In the genomic region with DNA sequence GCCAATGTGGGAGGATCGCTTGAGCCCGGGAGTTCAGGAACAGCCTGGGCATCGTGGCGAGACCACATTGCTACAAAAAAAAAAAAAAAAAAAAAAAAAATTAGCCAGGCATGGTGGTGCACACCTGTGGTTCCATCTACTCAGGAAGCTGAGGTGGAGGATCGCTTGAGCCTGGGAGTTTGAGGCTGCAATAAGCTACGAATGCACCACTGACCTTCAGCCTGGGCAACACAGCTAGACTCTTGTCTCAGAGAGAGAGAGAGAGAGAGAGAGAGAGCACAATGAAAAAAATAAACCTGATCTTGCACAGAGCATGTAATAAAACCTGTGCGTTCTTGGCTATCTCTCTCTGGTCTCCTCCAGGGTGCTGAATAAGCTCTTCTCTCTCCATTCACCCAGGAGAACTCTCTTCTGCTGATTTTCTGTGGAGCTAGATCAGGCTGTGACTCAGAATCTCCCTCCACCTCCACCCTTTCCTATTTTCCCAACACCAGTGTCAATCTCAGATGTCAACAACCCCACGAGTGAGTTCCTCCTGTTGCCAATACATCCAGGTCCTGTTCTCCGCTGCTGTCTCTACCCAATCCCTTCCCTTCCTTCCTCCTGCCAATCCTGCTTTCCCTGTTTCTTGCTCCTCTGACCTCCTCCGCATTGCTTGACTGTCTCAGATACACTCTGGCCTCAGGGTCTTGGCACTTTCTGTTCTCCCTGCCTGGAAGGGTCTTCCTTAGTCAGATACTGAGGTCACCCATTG, we compare ENCODE assay signal across 12 cellular contexts. TPM values are rescaled to one million over a fixed set of nuclear protein-coding genes. Genes with fewer than 3 reads are reported as not detected.
DNase-seq lines count a peak whose midpoint lies in the region; ATAC-seq, FAIRE-seq and TF ChIP-seq lines count a peak whose summit lies in the region.
"Had no signal": no experiment of that assay in that cellular context is flagged by ENCODE, and none has a peak within 500 bp of the region (broad histone marks: within the 10 kb centered on the region; RNA-seq: fewer than 3 reads in every experiment).

No MANE protein-coding gene starts in this region.

- TF ChIP-seq RAD21 in liver (IDR thresholded peaks at IDR 0.05) (no peak), HepG2 (CRISPR knock-in tag; IDR thresholded peaks at IDR 0.05) (no peak)

- FAIRE-seq in HepG2 (lab: Jason Lieb, UNC): no peak

- no TSS peak for BruUV-seq in HepG2 (replicated peaks; lab: Mats Ljungman, UMichigan)

- H3K36me3 Mint-ChIP-seq in activated CD8-positive, alpha-beta T cell treated with anti-CD3 and anti-CD28 coated beads, Interleukin-2, amount 10 ng/mL, durations not matched to agents 7 days and 5 days (ENCODE audit: low read depth): no peaks in the 10 kb centered on the region

- peak overlapping the region; percentile 52 for H3K4me3 Mint-ChIP-seq in activated CD8-positive, alpha-beta T cell treated with anti-CD3 and anti-CD28 coated beads, Interleukin-2, amount 10 ng/mL, durations not matched to agents 7 days and 5 days

- no peak for TF ChIP-seq POLR2A in HepG2 (IDR thresholded peaks at IDR 0.05; ENCODE audit: insufficient read depth in 1 of 2, low read depth in 2 of 2, low read length in 2 of 2)
- no peak for TF ChIP-seq POLR2A in vagina (IDR thresholded peaks at IDR 0.05)

- no peak overlapping the region for H3K9ac ChIP-seq in liver (ENCODE audit: low read depth in 1 of 2, low read length in 2 of 2)
- no peak overlapping the region for H3K9ac ChIP-seq in HepG2 (ENCODE audit: insufficient read depth, low read depth, low read length)

- ATAC-seq in HepG2: no peak
- no peak for ATAC-seq in activated CD8-positive, alpha-beta T cell treated with anti-CD3 and anti-CD28 coated beads, Interleukin-2, amount 10 ng/mL, durations not matched to agents 7 days and 5 days
- ATAC-seq in left ventricle myocardium superior: peak; percentile 31
- ATAC-seq in foreskin keratinocyte: no peak

- CTCF ChIA-PET in HepG2 (lab: Yijun Ruan, JAX; ENCODE audit: low intra/inter-chr PET ratio, low total read pairs): no interaction called here
- CTCF ChIA-PET in activated CD8-positive, alpha-beta T cell treated with anti-CD3 and anti-CD28 coated beads, Interleukin-2, amount 10 ng/mL, durations not matched to agents 7 days and 5 days (lab: Charles Lee): interaction anchor here (0.9 to 15.1 kb wide), 6 partner anchors 11 to 44 kb away, joined by 3 to 187 read pairs (median 3); a partner anchor contains a TSS

- H3K4me3 ChIP-seq in liver (ENCODE audit: low read depth in 1 of 3, low read length in 3 of 3) (no peak overlapping the region), HepG2 (replicated peaks in 1 of 3; ENCODE audit: insufficient read depth in 1 of 3, low read depth in 2 of 3, low read length in 3 of 3) (no peak overlapping the region), vagina (no peak overlapping the region)
- H3K4me3 ChIP-seq: PC-9, testis had no signal

- H3K4me2 ChIP-seq in HepG2 (ENCODE audit: low read depth, low read length): no peak overlapping the region
- H3K4me2 ChIP-seq: PC-9 had no signal

- H3K27me3 Mint-ChIP-seq in activated CD8-positive, alpha-beta T cell treated with anti-CD3 and anti-CD28 coated beads, Interleukin-2, amount 10 ng/mL, durations not matched to agents 7 days and 5 days (ENCODE audit: low read depth): no peaks in the 10 kb centered on the region

- intact Hi-C loops in HepG2 (cut with micrococcal nuclease; ENCODE audit: unreplicated experiment): no loop called here
- intact Hi-C loops in left ventricle myocardium superior (cut with micrococcal nuclease): no loop called here
- intact Hi-C loops in vagina (cut with DNase I): no loop called here

- H3K27ac Mint-ChIP-seq in activated CD8-positive, alpha-beta T cell treated with anti-CD3 and anti-CD28 coated beads, Interleukin-2, amount 10 ng/mL, durations not matched to agents 7 days and 5 days: peak overlapping the region; percentile 82

- H2AFZ ChIP-seq in HepG2 (ENCODE audit: low read length): no peak overlapping the region
- H2AFZ ChIP-seq: PC-9 had no signal

- TF ChIP-seq CTCF in liver (IDR thresholded peaks at IDR 0.05; ENCODE audit: low read depth, low read length, missing input control): no peak
- TF ChIP-seq CTCF in HepG2 (CRISPR knock-in tag; IDR thresholded peaks at IDR 0.05): no peak
- no peak for TF ChIP-seq CTCF in vagina (IDR thresholded peaks at IDR 0.05)
- no peak for TF ChIP-seq CTCF in foreskin keratinocyte (conservative IDR thresholded peaks at IDR 0.05)

- H3K27me3 ChIP-seq in liver (ENCODE audit: control insufficient read depth in 4 of 4, insufficient read depth in 4 of 4, low read length in 3 of 4) (no peaks in the 10 kb centered on the region), HepG2 (ENCODE audit: control insufficient read depth in 1 of 2, insufficient read depth in 2 of 2, low read length in 2 of 2) (no peaks in the 10 kb centered on the region), vagina (no peaks in the 10 kb centered on the region), foreskin keratinocyte (no peaks in the 10 kb centered on the region)
- H3K27me3 ChIP-seq: testis had no signal

- in situ Hi-C loops in HepG2 (cut with HindIII; ENCODE audit: extremely low pct_ligation_motif_present, low pct_unique_long_range_greater_than_20kb): no loop called here

- H3K36me3 ChIP-seq in liver (ENCODE audit: control insufficient read depth in 4 of 4, insufficient read depth in 3 of 4, low read depth in 1 of 4, low read length in 3 of 4) (no peaks in the 10 kb centered on the region), HepG2 (replicated peaks in 1 of 2; ENCODE audit: control insufficient read depth in 1 of 2, insufficient read depth in 2 of 2, low read length in 2 of 2) (no peaks in the 10 kb centered on the region), vagina (no peaks in the 10 kb centered on the region)

- DNase-seq in HepG2 (ENCODE audit: low spot score) (no peak), left ventricle myocardium superior (no peak), vagina (ENCODE audit: extremely low spot score in 2 of 2) (no peak), foreskin keratinocyte (no peak), amniotic stem cell (lab: John Stamatoyannopoulos, UW) (no peak), RKO (ENCODE audit: low spot score) (no peak)
- no peak for DNase-seq in activated CD8-positive, alpha-beta T cell treated with anti-CD3 and anti-CD28 coated beads, Interleukin-2, amount 10 ng/mL, durations not matched to agents 7 days and 5 days
- DNase-seq: caudate nucleus, NCI-H1417, PC-9, testis had no signal

- no peaks in the 10 kb centered on the region for H3K79me2 ChIP-seq in HepG2 (ENCODE audit: insufficient read depth, low read length)

- TF ChIP-seq EP300 in HepG2 (IDR thresholded peaks at IDR 0.05; ENCODE audit: low read depth in 2 of 2, low read length in 2 of 2): no peak
- no peak for TF ChIP-seq EP300 in HepG2 (CRISPR knock-in tag; IDR thresholded peaks at IDR 0.05; ENCODE audit: borderline replicate concordance)

- H3K9me3 ChIP-seq in liver (ENCODE audit: control insufficient read depth in 4 of 4, low read length in 3 of 4): no peaks in the 10 kb centered on the region
- no peaks in the 10 kb centered on the region for H3K9me3 ChIP-seq in HepG2 (ENCODE audit: low read length)
- no peaks in the 10 kb centered on the region for H3K9me3 ChIP-seq in vagina
- H3K9me3 ChIP-seq: testis had no signal

- peaks cover 0 to 13% (median 7%) of the 10 kb centered on the region in 4 donors for H3K4me1 ChIP-seq in liver (ENCODE audit: control insufficient read depth in 4 of 4, insufficient read depth in 4 of 4, low read length in 3 of 4)
- peaks cover 17% of the 10 kb centered on the region for H3K4me1 ChIP-seq in HepG2 (ENCODE audit: insufficient read depth, low read length)
- H3K4me1 ChIP-seq in vagina: peaks cover 41% of the 10 kb centered on the region
- peaks cover 3% of the 10 kb centered on the region for H3K4me1 ChIP-seq in foreskin keratinocyte
- H3K4me1 ChIP-seq: testis had no signal

- peaks cover 41% of the 10 kb centered on the region for H3K4me1 Mint-ChIP-seq in activated CD8-positive, alpha-beta T cell treated with anti-CD3 and anti-CD28 coated beads, Interleukin-2, amount 10 ng/mL, durations not matched to agents 7 days and 5 days (ENCODE audit: low read depth)

- no peaks in the 10 kb centered on the region for H3K9me3 Mint-ChIP-seq in activated CD8-positive, alpha-beta T cell treated with anti-CD3 and anti-CD28 coated beads, Interleukin-2, amount 10 ng/mL, durations not matched to agents 7 days and 5 days (ENCODE audit: insufficient read depth)

- WGBS in liver: 75% methylated on average over 10 of the region's 10 CpGs
- WGBS in HepG2 (ENCODE audit: low lambda C conversion rate): 69% methylated on average over 10 of the region's 10 CpGs

- no peaks in the 10 kb centered on the region for H4K20me1 ChIP-seq in HepG2 (ENCODE audit: insufficient read depth, low read length)

- POLR2A ChIA-PET in HepG2 (lab: Yijun Ruan, JAX): interaction anchor here (0.5 to 0.6 kb wide), 2 partner anchors 10 to 218 kb away, joined by 3 read pairs; no protein-coding TSS in a partner anchor
- POLR2A ChIA-PET in activated CD8-positive, alpha-beta T cell treated with anti-CD3 and anti-CD28 coated beads, Interleukin-2, amount 10 ng/mL, durations not matched to agents 7 days and 5 days (lab: Charles Lee): interaction anchor here (1.2 to 2.6 kb wide), 3 partner anchors 9 to 21 kb away, joined by 3 to 15 read pairs (median 7); a partner anchor contains a TSS

- H3K27ac ChIP-seq in liver (ENCODE audit: low read depth in 1 of 2, low read length in 2 of 2): peak overlapping the region in 1 of 2 donors; percentile 50
- H3K27ac ChIP-seq in HepG2 (ENCODE audit: extremely low read length, insufficient read depth, low read length): no peak overlapping the region
- peak overlapping the region; percentile 33 for H3K27ac ChIP-seq in vagina
- H3K27ac ChIP-seq in foreskin keratinocyte: no peak overlapping the region
- H3K27ac ChIP-seq: PC-9, testis had no signal

RNA-seq across cellular contexts. Expression of a gene that starts 3.4 kb away (rescaled TPM):
- total RNA-seq in liver (10 to 100 TPM; 20.7 to 30.5 TPM), HepG2 (2016; rRNA removed; fragmentation: Illumina TruSeq; extraction: Trizol) (0.94 and 1.3 TPM in 2 replicates), left ventricle myocardium superior (2.5 TPM), vagina (6.1 TPM), foreskin keratinocyte (13.2 and 14.5 TPM in 2 replicates)
- polyA plus RNA-seq in liver (10 to 100 TPM; 18.6 to 26.9 TPM), HepG2 (2011; rRNA removed) (5.1 and 6.7 TPM in 2 replicates), foreskin keratinocyte (15.0 and 17.4 TPM in 2 replicates)
- total RNA-seq in HepG2 (2016; cell fraction: cytosol; rRNA removed; fragmentation: Illumina TruSeq; extraction: Trizol; ENCODE audit: low read depth): 0.26 and 0.30 TPM in 2 replicates
- total RNA-seq in HepG2 (2016; cell fraction: insoluble cytoplasmic fraction; rRNA removed; fragmentation: Illumina TruSeq; extraction: Trizol): 0.77 and 1.9 TPM in 2 replicates
- total RNA-seq in HepG2 (2016; cell fraction: membrane; rRNA removed; fragmentation: Illumina TruSeq; extraction: Trizol): 0.52 and 0.71 TPM in 2 replicates
- 1.2 and 1.8 TPM in 2 replicates for total RNA-seq in HepG2 (2016; cell fraction: nucleus; rRNA removed; fragmentation: Illumina TruSeq; extraction: Trizol)
- 4.6 and 8.5 TPM in 2 replicates for polyA plus RNA-seq in HepG2 (2011; cell fraction: cytosol; rRNA removed)
- 2.8 and 3.6 TPM in 2 replicates for polyA plus RNA-seq in HepG2 (2011; cell fraction: nucleus; rRNA removed)
- 0.67 and 1.0 TPM in 2 replicates for polyA plus RNA-seq in HepG2 (2012)
- 0.28 and 0.40 TPM in 2 replicates for polyA plus RNA-seq in HepG2 (2016; cell fraction: cytosol; fragmentation: Illumina TruSeq; extraction: Trizol; ENCODE audit: low read depth)
- polyA plus RNA-seq in HepG2 (2016; cell fraction: insoluble cytoplasmic fraction; fragmentation: Illumina TruSeq; extraction: Trizol; ENCODE audit: low read depth): 0.80 and 0.88 TPM in 2 replicates
- polyA plus RNA-seq in HepG2 (2016; cell fraction: membrane; fragmentation: Illumina TruSeq; extraction: Trizol; ENCODE audit: low read depth): 0.98 and 1.1 TPM in 2 replicates
- polyA plus RNA-seq in HepG2 (2016; cell fraction: nucleus; fragmentation: Illumina TruSeq; extraction: Trizol; ENCODE audit: insufficient read depth, low read depth): 2.2 and 5.0 TPM in 2 replicates
- 6.2 TPM in 1 of 2 replicates, not detected in the other for polyA minus RNA-seq in HepG2 (2011; rRNA and poly(A)+ RNA removed; ENCODE audit: low replicate concordance)
- polyA minus RNA-seq in HepG2 (2011; cell fraction: cytosol; rRNA and poly(A)+ RNA removed): 2.7 and 3.1 TPM in 2 replicates
- polyA minus RNA-seq in HepG2 (2011; cell fraction: nucleus; rRNA and poly(A)+ RNA removed): 0.37 and 0.90 TPM in 2 replicates
- 1 to 10 TPM; 9.8 to 9.9 TPM for total RNA-seq in activated CD8-positive, alpha-beta T cell treated with anti-CD3 and anti-CD28 coated beads, Interleukin-2, amount 10 ng/mL, durations not matched to agents 7 days and 5 days

RNA-seq across cellular contexts. Expression of a gene that starts 16.4 kb away (rescaled TPM):
- total RNA-seq in liver (1 to 10 TPM; 7.6 to 9.6 TPM), HepG2 (2016; rRNA removed; fragmentation: Illumina TruSeq; extraction: Trizol) (12.7 and 14.2 TPM in 2 replicates), left ventricle myocardium superior (5.2 TPM), vagina (7.1 TPM), foreskin keratinocyte (8.0 and 9.3 TPM in 2 replicates)
- polyA plus RNA-seq in liver (1 to 10 TPM; 3.2 to 3.3 TPM), HepG2 (2011; rRNA removed) (4.2 and 4.5 TPM in 2 replicates), foreskin keratinocyte (3.2 and 3.5 TPM in 2 replicates)
- total RNA-seq in HepG2 (2016; cell fraction: cytosol; rRNA removed; fragmentation: Illumina TruSeq; extraction: Trizol; ENCODE audit: low read depth): 3.0 and 3.1 TPM in 2 replicates
- 13.5 and 18.6 TPM in 2 replicates for total RNA-seq in HepG2 (2016; cell fraction: insoluble cytoplasmic fraction; rRNA removed; fragmentation: Illumina TruSeq; extraction: Trizol)
- total RNA-seq in HepG2 (2016; cell fraction: membrane; rRNA removed; fragmentation: Illumina TruSeq; extraction: Trizol): 9.4 and 10.1 TPM in 2 replicates
- total RNA-seq in HepG2 (2016; cell fraction: nucleus; rRNA removed; fragmentation: Illumina TruSeq; extraction: Trizol): 8.8 and 9.3 TPM in 2 replicates
- polyA plus RNA-seq in HepG2 (2011; cell fraction: cytosol; rRNA removed): 2.2 and 4.3 TPM in 2 replicates
- 2.8 and 3.3 TPM in 2 replicates for polyA plus RNA-seq in HepG2 (2011; cell fraction: nucleus; rRNA removed)
- polyA plus RNA-seq in HepG2 (2012): 6.0 and 6.4 TPM in 2 replicates
- 1.1 and 1.4 TPM in 2 replicates for polyA plus RNA-seq in HepG2 (2016; cell fraction: cytosol; fragmentation: Illumina TruSeq; extraction: Trizol; ENCODE audit: low read depth)
- polyA plus RNA-seq in HepG2 (2016; cell fraction: insoluble cytoplasmic fraction; fragmentation: Illumina TruSeq; extraction: Trizol; ENCODE audit: low read depth): 7.3 and 8.2 TPM in 2 replicates
- polyA plus RNA-seq in HepG2 (2016; cell fraction: membrane; fragmentation: Illumina TruSeq; extraction: Trizol; ENCODE audit: low read depth): 3.4 TPM in 2 replicates
- polyA plus RNA-seq in HepG2 (2016; cell fraction: nucleus; fragmentation: Illumina TruSeq; extraction: Trizol; ENCODE audit: insufficient read depth, low read depth): 6.6 and 8.4 TPM in 2 replicates
- 4.3 and 4.4 TPM in 2 replicates for polyA minus RNA-seq in HepG2 (2011; rRNA and poly(A)+ RNA removed; ENCODE audit: low replicate concordance)
- 6.4 and 8.8 TPM in 2 replicates for polyA minus RNA-seq in HepG2 (2011; cell fraction: cytosol; rRNA and poly(A)+ RNA removed)
- 10.3 TPM in 2 replicates for polyA minus RNA-seq in HepG2 (2011; cell fraction: nucleus; rRNA and poly(A)+ RNA removed)
- total RNA-seq in activated CD8-positive, alpha-beta T cell treated with anti-CD3 and anti-CD28 coated beads, Interleukin-2, amount 10 ng/mL, durations not matched to agents 7 days and 5 days: 1 to 10 TPM; 3.7 to 4.8 TPM

RNA-seq across cellular contexts. Expression of a gene that starts 21.8 kb away (rescaled TPM):
- total RNA-seq in liver (10 to 100 TPM; 11.1 to 15.5 TPM), HepG2 (2016; rRNA removed; fragmentation: Illumina TruSeq; extraction: Trizol) (43.2 and 47.2 TPM in 2 replicates), left ventricle myocardium superior (36.0 TPM), vagina (28.0 TPM), foreskin keratinocyte (79.1 and 83.8 TPM in 2 replicates)
- polyA plus RNA-seq in liver (10 to 100 TPM; 32.5 to 37.9 TPM), HepG2 (2011; rRNA removed) (14.5 TPM in 2 replicates), foreskin keratinocyte (115 and 118 TPM in 2 replicates)
- 22.1 and 24.0 TPM in 2 replicates for total RNA-seq in HepG2 (2016; cell fraction: cytosol; rRNA removed; fragmentation: Illumina TruSeq; extraction: Trizol; ENCODE audit: low read depth)
- 43.9 and 45.2 TPM in 2 replicates for total RNA-seq in HepG2 (2016; cell fraction: insoluble cytoplasmic fraction; rRNA removed; fragmentation: Illumina TruSeq; extraction: Trizol)
- total RNA-seq in HepG2 (2016; cell fraction: membrane; rRNA removed; fragmentation: Illumina TruSeq; extraction: Trizol): 43.6 and 46.0 TPM in 2 replicates
- 13.8 and 15.5 TPM in 2 replicates for total RNA-seq in HepG2 (2016; cell fraction: nucleus; rRNA removed; fragmentation: Illumina TruSeq; extraction: Trizol)
- 18.3 and 25.5 TPM in 2 replicates for polyA plus RNA-seq in HepG2 (2011; cell fraction: cytosol; rRNA removed)
- 37.4 and 37.6 TPM in 2 replicates for polyA plus RNA-seq in HepG2 (2011; cell fraction: nucleus; rRNA removed)
- 24.5 and 41.2 TPM in 2 replicates for polyA plus RNA-seq in HepG2 (2012)
- 29.9 and 33.8 TPM in 2 replicates for polyA plus RNA-seq in HepG2 (2016; cell fraction: cytosol; fragmentation: Illumina TruSeq; extraction: Trizol; ENCODE audit: low read depth)
- polyA plus RNA-seq in HepG2 (2016; cell fraction: insoluble cytoplasmic fraction; fragmentation: Illumina TruSeq; extraction: Trizol; ENCODE audit: low read depth): 75.7 and 79.7 TPM in 2 replicates
- polyA plus RNA-seq in HepG2 (2016; cell fraction: membrane; fragmentation: Illumina TruSeq; extraction: Trizol; ENCODE audit: low read depth): 64.0 and 65.9 TPM in 2 replicates
- polyA plus RNA-seq in HepG2 (2016; cell fraction: nucleus; fragmentation: Illumina TruSeq; extraction: Trizol; ENCODE audit: insufficient read depth, low read depth): 40.0 and 46.3 TPM in 2 replicates
- polyA minus RNA-seq in HepG2 (2011; rRNA and poly(A)+ RNA removed; ENCODE audit: low replicate concordance): 15.4 and 55.8 TPM in 2 replicates
- 7.6 and 7.7 TPM in 2 replicates for polyA minus RNA-seq in HepG2 (2011; cell fraction: cytosol; rRNA and poly(A)+ RNA removed)
- polyA minus RNA-seq in HepG2 (2011; cell fraction: nucleus; rRNA and poly(A)+ RNA removed): 9.4 and 10.4 TPM in 2 replicates
- total RNA-seq in activated CD8-positive, alpha-beta T cell treated with anti-CD3 and anti-CD28 coated beads, Interleukin-2, amount 10 ng/mL, durations not matched to agents 7 days and 5 days: 10 to 100 TPM; 47.9 to 52.8 TPM

RNA-seq across cellular contexts. Expression of a gene that starts 42.2 kb away (rescaled TPM):
- total RNA-seq in liver (1 to 10 TPM in 1 of 2 donors, under 1 TPM in 1; 0.09 to 5.9 TPM), HepG2 (2016; rRNA removed; fragmentation: Illumina TruSeq; extraction: Trizol) (0.55 and 1.1 TPM in 2 replicates), left ventricle myocardium superior (81.7 TPM), vagina (276 TPM), foreskin keratinocyte (not detected in 2 replicates)
- polyA plus RNA-seq in liver (1 to 10 TPM in 1 of 2 donors, under 1 TPM in 1; 0.29 to 4.1 TPM), HepG2 (2011; rRNA removed) (0.39 and 0.70 TPM in 2 replicates), foreskin keratinocyte (0.03 TPM in 1 of 2 replicates, not detected in the other)
- 1.2 and 1.6 TPM in 2 replicates for total RNA-seq in HepG2 (2016; cell fraction: cytosol; rRNA removed; fragmentation: Illumina TruSeq; extraction: Trizol; ENCODE audit: low read depth)
- total RNA-seq in HepG2 (2016; cell fraction: insoluble cytoplasmic fraction; rRNA removed; fragmentation: Illumina TruSeq; extraction: Trizol): 0.58 and 0.74 TPM in 2 replicates
- 0.99 and 1.0 TPM in 2 replicates for total RNA-seq in HepG2 (2016; cell fraction: membrane; rRNA removed; fragmentation: Illumina TruSeq; extraction: Trizol)
- 0.43 TPM in 1 of 2 replicates, not detected in the other for total RNA-seq in HepG2 (2016; cell fraction: nucleus; rRNA removed; fragmentation: Illumina TruSeq; extraction: Trizol)
- 0.28 and 0.50 TPM in 2 replicates for polyA plus RNA-seq in HepG2 (2011; cell fraction: cytosol; rRNA removed)
- 0.33 and 0.40 TPM in 2 replicates for polyA plus RNA-seq in HepG2 (2011; cell fraction: nucleus; rRNA removed)
- polyA plus RNA-seq in HepG2 (2012): 0.40 and 0.45 TPM in 2 replicates
- polyA plus RNA-seq in HepG2 (2016; cell fraction: cytosol; fragmentation: Illumina TruSeq; extraction: Trizol; ENCODE audit: low read depth): 1.5 TPM in 2 replicates
- polyA plus RNA-seq in HepG2 (2016; cell fraction: insoluble cytoplasmic fraction; fragmentation: Illumina TruSeq; extraction: Trizol; ENCODE audit: low read depth): 1.2 TPM in 2 replicates
- polyA plus RNA-seq in HepG2 (2016; cell fraction: membrane; fragmentation: Illumina TruSeq; extraction: Trizol; ENCODE audit: low read depth): 1.2 and 1.4 TPM in 2 replicates
- 0.37 and 0.87 TPM in 2 replicates for polyA plus RNA-seq in HepG2 (2016; cell fraction: nucleus; fragmentation: Illumina TruSeq; extraction: Trizol; ENCODE audit: insufficient read depth, low read depth)
- 1.6 TPM in 1 of 2 replicates, not detected in the other for polyA minus RNA-seq in HepG2 (2011; rRNA and poly(A)+ RNA removed; ENCODE audit: low replicate concordance)
- not detected in 2 replicates for polyA minus RNA-seq in HepG2 (2011; cell fraction: cytosol; rRNA and poly(A)+ RNA removed)
- polyA minus RNA-seq in HepG2 (2011; cell fraction: nucleus; rRNA and poly(A)+ RNA removed): not detected in 2 replicates
- total RNA-seq in activated CD8-positive, alpha-beta T cell treated with anti-CD3 and anti-CD28 coated beads, Interleukin-2, amount 10 ng/mL, durations not matched to agents 7 days and 5 days: not detected

RNA-seq across cellular contexts. Expression of a gene that starts 51.9 kb away (rescaled TPM):
- total RNA-seq in liver (10 to 100 TPM; 20.5 to 34.9 TPM), HepG2 (2016; rRNA removed; fragmentation: Illumina TruSeq; extraction: Trizol) (32.2 and 36.4 TPM in 2 replicates), left ventricle myocardium superior (180 TPM), vagina (49.6 TPM), foreskin keratinocyte (28.6 and 29.9 TPM in 2 replicates)
- polyA plus RNA-seq in liver (10 to 100 TPM; 27.2 to 37.4 TPM), HepG2 (2011; rRNA removed) (55.4 and 62.3 TPM in 2 replicates), foreskin keratinocyte (37.0 and 40.6 TPM in 2 replicates)
- 34.9 and 42.8 TPM in 2 replicates for total RNA-seq in HepG2 (2016; cell fraction: cytosol; rRNA removed; fragmentation: Illumina TruSeq; extraction: Trizol; ENCODE audit: low read depth)
- 29.2 and 39.1 TPM in 2 replicates for total RNA-seq in HepG2 (2016; cell fraction: insoluble cytoplasmic fraction; rRNA removed; fragmentation: Illumina TruSeq; extraction: Trizol)
- total RNA-seq in HepG2 (2016; cell fraction: membrane; rRNA removed; fragmentation: Illumina TruSeq; extraction: Trizol): 47.6 and 47.9 TPM in 2 replicates
- total RNA-seq in HepG2 (2016; cell fraction: nucleus; rRNA removed; fragmentation: Illumina TruSeq; extraction: Trizol): 18.6 and 23.5 TPM in 2 replicates
- 50.1 and 76.7 TPM in 2 replicates for polyA plus RNA-seq in HepG2 (2011; cell fraction: cytosol; rRNA removed)
- polyA plus RNA-seq in HepG2 (2011; cell fraction: nucleus; rRNA removed): 54.8 and 72.2 TPM in 2 replicates
- 23.3 and 36.3 TPM in 2 replicates for polyA plus RNA-seq in HepG2 (2012)
- polyA plus RNA-seq in HepG2 (2016; cell fraction: cytosol; fragmentation: Illumina TruSeq; extraction: Trizol; ENCODE audit: low read depth): 31.3 and 34.7 TPM in 2 replicates
- 32.2 and 38.2 TPM in 2 replicates for polyA plus RNA-seq in HepG2 (2016; cell fraction: insoluble cytoplasmic fraction; fragmentation: Illumina TruSeq; extraction: Trizol; ENCODE audit: low read depth)
- polyA plus RNA-seq in HepG2 (2016; cell fraction: membrane; fragmentation: Illumina TruSeq; extraction: Trizol; ENCODE audit: low read depth): 46.4 and 49.9 TPM in 2 replicates
- 50.2 and 54.3 TPM in 2 replicates for polyA plus RNA-seq in HepG2 (2016; cell fraction: nucleus; fragmentation: Illumina TruSeq; extraction: Trizol; ENCODE audit: insufficient read depth, low read depth)
- 105 and 125 TPM in 2 replicates for polyA minus RNA-seq in HepG2 (2011; rRNA and poly(A)+ RNA removed; ENCODE audit: low replicate concordance)
- polyA minus RNA-seq in HepG2 (2011; cell fraction: cytosol; rRNA and poly(A)+ RNA removed): 32.7 and 34.2 TPM in 2 replicates
- 9.3 and 10.2 TPM in 2 replicates for polyA minus RNA-seq in HepG2 (2011; cell fraction: nucleus; rRNA and poly(A)+ RNA removed)
- 10 to 100 TPM; 28.9 to 31.6 TPM for total RNA-seq in activated CD8-positive, alpha-beta T cell treated with anti-CD3 and anti-CD28 coated beads, Interleukin-2, amount 10 ng/mL, durations not matched to agents 7 days and 5 days
